In genomic region chr15:37100109-37100873, GRCh38 we compare ENCODE assay signal across 1 cellular context.
A peak's percentile ranks its signal among the peaks of the same experiment; 100 is the strongest.
TF ChIP-seq lines count a peak whose summit lies in the region.

Gene MEIS2, minus strand, starts transcription at chr15:37100549. Its CDS starts 1,083 bp downstream, at chr15:37099466.

TF ChIP-seq in K562, 482 proteins besides CTCF, POLR2A, EP300 and RAD21 (continued from another document and continues in another):
- TF ChIP-seq PATZ1 (CRISPR knock-in tag; IDR thresholded peaks at IDR 0.05; ENCODE audit: borderline replicate concordance), result no peak
- TF ChIP-seq OTX1 (CRISPR knock-in tag; IDR thresholded peaks at IDR 0.05), result peak; percentile 6; the same call in 1 of the 2 replicates
- no peak for TF ChIP-seq KHSRP (IDR thresholded peaks at IDR 0.05)
- no peak for TF ChIP-seq XRCC4 (IDR thresholded peaks at IDR 0.05; ENCODE audit: extremely low read depth, insufficient read depth, insufficient read length)
- TF ChIP-seq SNIP1 (IDR thresholded peaks at IDR 0.05; ENCODE audit: low read depth), result no peak
- TF ChIP-seq, protein P1, sequence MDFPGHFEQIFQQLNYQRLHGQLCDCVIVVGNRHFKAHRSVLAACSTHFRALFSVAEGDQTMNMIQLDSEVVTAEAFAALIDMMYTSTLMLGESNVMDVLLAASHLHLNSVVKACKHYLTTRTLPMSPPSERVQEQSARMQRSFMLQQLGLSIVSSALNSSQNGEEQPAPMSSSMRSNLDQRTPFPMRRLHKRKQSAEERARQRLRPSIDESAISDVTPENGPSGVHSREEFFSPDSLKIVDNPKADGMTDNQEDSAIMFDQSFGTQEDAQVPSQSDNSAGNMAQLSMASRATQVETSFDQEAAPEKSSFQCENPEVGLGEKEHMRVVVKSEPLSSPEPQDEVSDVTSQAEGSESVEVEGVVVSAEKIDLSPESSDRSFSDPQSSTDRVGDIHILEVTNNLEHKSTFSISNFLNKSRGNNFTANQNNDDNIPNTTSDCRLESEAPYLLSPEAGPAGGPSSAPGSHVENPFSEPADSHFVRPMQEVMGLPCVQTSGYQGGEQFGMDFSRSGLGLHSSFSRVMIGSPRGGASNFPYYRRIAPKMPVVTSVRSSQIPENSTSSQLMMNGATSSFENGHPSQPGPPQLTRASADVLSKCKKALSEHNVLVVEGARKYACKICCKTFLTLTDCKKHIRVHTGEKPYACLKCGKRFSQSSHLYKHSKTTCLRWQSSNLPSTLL (IDR thresholded peaks at IDR 0.05), result no peak
- no peak for TF ChIP-seq ZNF347 (CRISPR knock-in tag; IDR thresholded peaks at IDR 0.05; ENCODE audit: low read depth)
- TF ChIP-seq NCOR1 (IDR thresholded peaks at IDR 0.05), result no peak; the same call in 1 of the 2 replicates
- TF ChIP-seq, protein P2, sequence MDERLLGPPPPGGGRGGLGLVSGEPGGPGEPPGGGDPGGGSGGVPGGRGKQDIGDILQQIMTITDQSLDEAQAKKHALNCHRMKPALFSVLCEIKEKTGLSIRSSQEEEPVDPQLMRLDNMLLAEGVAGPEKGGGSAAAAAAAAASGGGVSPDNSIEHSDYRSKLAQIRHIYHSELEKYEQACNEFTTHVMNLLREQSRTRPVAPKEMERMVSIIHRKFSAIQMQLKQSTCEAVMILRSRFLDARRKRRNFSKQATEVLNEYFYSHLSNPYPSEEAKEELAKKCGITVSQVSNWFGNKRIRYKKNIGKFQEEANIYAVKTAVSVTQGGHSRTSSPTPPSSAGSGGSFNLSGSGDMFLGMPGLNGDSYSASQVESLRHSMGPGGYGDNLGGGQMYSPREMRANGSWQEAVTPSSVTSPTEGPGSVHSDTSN (CRISPR knock-in tag; IDR thresholded peaks at IDR 0.05; ENCODE audit: low read depth), result no peak
- TF ChIP-seq, protein P2 (tag; conservative IDR thresholded peaks at IDR 0.05; ENCODE audit: low read depth), result 0 out of 2 replicates have a peak, but pooled peaks have one; percentile 58
- no peak for TF ChIP-seq PTTG1 (tag; IDR thresholded peaks at IDR 0.05; ENCODE audit: low read depth)
- peak; percentile 77 for TF ChIP-seq EP400 (IDR thresholded peaks at IDR 0.05)
- TF ChIP-seq TOE1 (IDR thresholded peaks at IDR 0.05; ENCODE audit: borderline replicate concordance), result 0 out of 2 replicates have a peak, but pooled peaks have one; percentile 48
- no peak for TF ChIP-seq TOE1 (CRISPR knock-in tag; IDR thresholded peaks at IDR 0.05; ENCODE audit: borderline replicate concordance, low read depth)
- TF ChIP-seq PURB (CRISPR knock-in tag; IDR thresholded peaks at IDR 0.05; ENCODE audit: low read depth), result no peak
- no peak for TF ChIP-seq PYGO2 (tag; IDR thresholded peaks at IDR 0.05)
- peak; percentile 70 for TF ChIP-seq KDM5B (IDR thresholded peaks at IDR 0.05; ENCODE audit: insufficient replicate concordance, low read depth, low read length)
- no peak for TF ChIP-seq STAT6 (CRISPR knock-in tag; IDR thresholded peaks at IDR 0.05)
- TF ChIP-seq HDAC8 (tag; IDR thresholded peaks at IDR 0.05), result no peak
- no peak for TF ChIP-seq JUN (IDR thresholded peaks at IDR 0.05; ENCODE audit: borderline replicate concordance, low read depth, low read length)
- no peak for TF ChIP-seq JUN (CRISPR knock-in tag; IDR thresholded peaks at IDR 0.05; ENCODE audit: borderline replicate concordance)
- TF ChIP-seq CEBPZ (IDR thresholded peaks at IDR 0.05; ENCODE audit: borderline replicate concordance, low read depth, low read length), result no peak
- no peak for TF ChIP-seq POLR3G (IDR thresholded peaks at IDR 0.05; ENCODE audit: extremely low read depth, insufficient read length, insufficient replicate concordance)
- TF ChIP-seq IFI16 (CRISPR knock-in tag; IDR thresholded peaks at IDR 0.05), result no peak
- TF ChIP-seq SAP30 (IDR thresholded peaks at IDR 0.05; ENCODE audit: borderline replicate concordance, insufficient read depth, low read depth, low read length, poor library complexity, severe bottlenecking), result peak; percentile 29
- peak; percentile 36 for TF ChIP-seq RBBP5 (IDR thresholded peaks at IDR 0.05; ENCODE audit: borderline replicate concordance, insufficient read depth, low read length, poor library complexity, severe bottlenecking)
- TF ChIP-seq ZNF124 (CRISPR knock-in tag; IDR thresholded peaks at IDR 0.05), result no peak
- peak; percentile 99 for TF ChIP-seq VEZF1 (CRISPR knock-in tag; IDR thresholded peaks at IDR 0.05)
- TF ChIP-seq ZNF217 (CRISPR knock-in tag; IDR thresholded peaks at IDR 0.05), result no peak
- TF ChIP-seq BDP1 (IDR thresholded peaks at IDR 0.05; ENCODE audit: insufficient read depth, insufficient read length), result no peak
- no peak for TF ChIP-seq ZBTB9 (CRISPR knock-in tag; IDR thresholded peaks at IDR 0.05)
- TF ChIP-seq ZNF507 (tag; conservative IDR thresholded peaks at IDR 0.05), result no peak
- TF ChIP-seq MYC (IDR thresholded peaks at IDR 0.05; ENCODE audit: low read depth, low read length), result peak; percentile 70; the same call in 1 of the 2 replicates
- no peak for TF ChIP-seq MYC (CRISPR knock-in tag; IDR thresholded peaks at IDR 0.05; ENCODE audit: borderline replicate concordance, low read depth)
- no peak for TF ChIP-seq ZFP30 (CRISPR knock-in tag; IDR thresholded peaks at IDR 0.05; ENCODE audit: borderline replicate concordance)
- TF ChIP-seq, protein P3, sequence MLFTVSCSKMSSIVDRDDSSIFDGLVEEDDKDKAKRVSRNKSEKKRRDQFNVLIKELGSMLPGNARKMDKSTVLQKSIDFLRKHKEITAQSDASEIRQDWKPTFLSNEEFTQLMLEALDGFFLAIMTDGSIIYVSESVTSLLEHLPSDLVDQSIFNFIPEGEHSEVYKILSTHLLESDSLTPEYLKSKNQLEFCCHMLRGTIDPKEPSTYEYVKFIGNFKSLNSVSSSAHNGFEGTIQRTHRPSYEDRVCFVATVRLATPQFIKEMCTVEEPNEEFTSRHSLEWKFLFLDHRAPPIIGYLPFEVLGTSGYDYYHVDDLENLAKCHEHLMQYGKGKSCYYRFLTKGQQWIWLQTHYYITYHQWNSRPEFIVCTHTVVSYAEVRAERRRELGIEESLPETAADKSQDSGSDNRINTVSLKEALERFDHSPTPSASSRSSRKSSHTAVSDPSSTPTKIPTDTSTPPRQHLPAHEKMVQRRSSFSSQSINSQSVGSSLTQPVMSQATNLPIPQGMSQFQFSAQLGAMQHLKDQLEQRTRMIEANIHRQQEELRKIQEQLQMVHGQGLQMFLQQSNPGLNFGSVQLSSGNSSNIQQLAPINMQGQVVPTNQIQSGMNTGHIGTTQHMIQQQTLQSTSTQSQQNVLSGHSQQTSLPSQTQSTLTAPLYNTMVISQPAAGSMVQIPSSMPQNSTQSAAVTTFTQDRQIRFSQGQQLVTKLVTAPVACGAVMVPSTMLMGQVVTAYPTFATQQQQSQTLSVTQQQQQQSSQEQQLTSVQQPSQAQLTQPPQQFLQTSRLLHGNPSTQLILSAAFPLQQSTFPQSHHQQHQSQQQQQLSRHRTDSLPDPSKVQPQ (CRISPR knock-in tag; IDR thresholded peaks at IDR 0.05; ENCODE audit: borderline replicate concordance), result no peak
- peak; percentile 66 for TF ChIP-seq CREM (IDR thresholded peaks at IDR 0.05; ENCODE audit: low read depth)
- no peak; a peak in 1 of 4 replicates for TF ChIP-seq MLX (CRISPR knock-in tag; conservative IDR thresholded peaks at IDR 0.05)
- TF ChIP-seq FOXP1 (CRISPR knock-in tag; IDR thresholded peaks at IDR 0.05), result no peak
- no peak for TF ChIP-seq PHB2 (IDR thresholded peaks at IDR 0.05; ENCODE audit: low read depth)
- no peak for TF ChIP-seq ZNF444 (CRISPR knock-in tag; IDR thresholded peaks at IDR 0.05)
- TF ChIP-seq TEAD2 (tag; IDR thresholded peaks at IDR 0.05), result no peak
- TF ChIP-seq, protein P4, sequence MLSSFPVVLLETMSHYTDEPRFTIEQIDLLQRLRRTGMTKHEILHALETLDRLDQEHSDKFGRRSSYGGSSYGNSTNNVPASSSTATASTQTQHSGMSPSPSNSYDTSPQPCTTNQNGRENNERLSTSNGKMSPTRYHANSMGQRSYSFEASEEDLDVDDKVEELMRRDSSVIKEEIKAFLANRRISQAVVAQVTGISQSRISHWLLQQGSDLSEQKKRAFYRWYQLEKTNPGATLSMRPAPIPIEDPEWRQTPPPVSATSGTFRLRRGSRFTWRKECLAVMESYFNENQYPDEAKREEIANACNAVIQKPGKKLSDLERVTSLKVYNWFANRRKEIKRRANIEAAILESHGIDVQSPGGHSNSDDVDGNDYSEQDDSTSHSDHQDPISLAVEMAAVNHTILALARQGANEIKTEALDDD (IDR thresholded peaks at IDR 0.05), result no peak
